In the genomic region with DNA sequence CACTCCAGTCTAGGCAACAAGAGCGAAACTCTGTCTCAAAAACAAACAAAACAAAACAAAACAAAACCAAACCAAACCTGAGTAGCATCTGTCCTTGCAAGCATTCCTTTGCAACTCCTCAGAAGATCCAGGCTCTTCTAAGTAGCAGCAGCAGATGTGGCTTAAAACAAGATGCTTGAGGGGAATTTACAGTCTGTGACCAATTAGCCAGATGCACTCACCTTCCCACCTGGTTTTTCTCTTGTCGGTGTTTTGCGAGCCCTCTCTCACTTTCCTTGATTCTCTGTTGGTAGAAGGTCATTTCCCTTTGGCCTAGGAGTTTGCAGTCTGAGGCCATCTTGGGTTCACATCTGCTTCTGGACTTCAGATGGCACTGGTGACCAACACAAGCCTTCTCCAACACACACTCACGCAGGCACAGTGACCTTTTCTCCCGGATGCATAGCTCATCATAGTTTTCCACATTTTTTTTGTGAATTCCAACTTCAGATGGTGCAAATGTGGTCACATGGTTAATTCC, we compare ENCODE assay signal across 24 cellular contexts.
DNase-seq lines count a peak whose midpoint lies in the region; ATAC-seq, FAIRE-seq and TF ChIP-seq lines count a peak whose summit lies in the region.
"Had no signal": no experiment of that assay in that cellular context is flagged by ENCODE, and none has a peak within 500 bp of the region (broad histone marks: within the 10 kb centered on the region; RNA-seq: fewer than 3 reads in every experiment).

No MANE protein-coding gene starts in this region.

- H3K4me3 ChIP-seq in A549 = no peak overlapping the region
- H3K4me3 ChIP-seq in IMR-90 (ENCODE audit: insufficient read depth, low read depth, low read length) = no peak overlapping the region
- H3K4me3 ChIP-seq in H1 (ENCODE audit: extremely low read depth in 1 of 4, insufficient read depth in 2 of 4, low read depth in 3 of 4, low read length in 4 of 4) = no peak overlapping the region
- no peak overlapping the region for H3K4me3 ChIP-seq in HepG2 (replicated peaks in 1 of 3; ENCODE audit: insufficient read depth in 1 of 3, low read depth in 2 of 3, low read length in 3 of 3)
- H3K4me3 ChIP-seq in gastrocnemius medialis = no peak overlapping the region
- H3K4me3 ChIP-seq: BLaER1, GM12878, K562 had no signal

- no peaks in the 10 kb centered on the region for H3K9me1 ChIP-seq in IMR-90 (ENCODE audit: insufficient read depth, low read length)

- TF ChIP-seq CTCF in A549 (IDR thresholded peaks at IDR 0.05) (no peak), IMR-90 (conservative IDR thresholded peaks at IDR 0.05; ENCODE audit: low read depth, low read length) (no peak), H1 (IDR thresholded peaks at IDR 0.05; ENCODE audit: control extremely low read depth in 1 of 3, insufficient read depth in 1 of 3, low read depth in 1 of 3, low read length in 3 of 3) (no peak), HepG2 (CRISPR knock-in tag; IDR thresholded peaks at IDR 0.05) (peak; percentile 33), gastrocnemius medialis (IDR thresholded peaks at IDR 0.05 in 4 of 5, conservative IDR thresholded peaks at IDR 0.05 in 1 of 5) (no peak)

- no peak overlapping the region for H4K8ac ChIP-seq in IMR-90 (ENCODE audit: low read depth in 2 of 2, low read length in 2 of 2)
- H4K8ac ChIP-seq in H1 (ENCODE audit: extremely low read depth, insufficient read depth, low read length) = no peak overlapping the region; the same call in 1 of the 2 replicates

- TF ChIP-seq RAD21 in A549 (conservative IDR thresholded peaks at IDR 0.05 in 1 of 2, IDR thresholded peaks at IDR 0.05 in 1 of 2) = 0 out of 5 replicates have a peak, but pooled peaks of 1 of the 2 experiments have one; percentile 14
- no peak for TF ChIP-seq RAD21 in IMR-90 (IDR thresholded peaks at IDR 0.05; ENCODE audit: low read length)
- TF ChIP-seq RAD21 in H1 (IDR thresholded peaks at IDR 0.05 in 1 of 2, conservative IDR thresholded peaks at IDR 0.05 in 1 of 2; ENCODE audit: low read depth in 2 of 2, low read length in 2 of 2) = peak in 1 of 2 experiments; percentile 23; a peak in 1 of 4 replicates
- TF ChIP-seq RAD21 in HepG2 (CRISPR knock-in tag; IDR thresholded peaks at IDR 0.05) = no peak

- H2BK5ac ChIP-seq in IMR-90 (ENCODE audit: low read depth, low read length, poor library complexity, severe bottlenecking) = no peak overlapping the region
- H2BK5ac ChIP-seq in H1 (ENCODE audit: low read depth, low read length) = no peak overlapping the region

- H3K27me3 ChIP-seq in IMR-90 (ENCODE audit: control insufficient read depth, insufficient read depth, low read length) = no peaks in the 10 kb centered on the region
- H3K27me3 ChIP-seq in H1 (replicated peaks in 1 of 4; ENCODE audit: control insufficient read depth in 3 of 4, extremely low read depth in 1 of 4, insufficient read depth in 3 of 4, low read length in 3 of 4) = no peaks in the 10 kb centered on the region
- H3K27me3 ChIP-seq in HepG2 (ENCODE audit: control insufficient read depth in 1 of 2, insufficient read depth in 2 of 2, low read length in 2 of 2) = no peaks in the 10 kb centered on the region
- H3K27me3 ChIP-seq in gastrocnemius medialis = no peaks in the 10 kb centered on the region
- H3K27me3 ChIP-seq: BLaER1 had no signal

- H2AK5ac ChIP-seq in IMR-90 (ENCODE audit: low read depth, low read length) (no peak overlapping the region), H1 (ENCODE audit: low read depth, low read length) (no peak overlapping the region; the same call in 1 of the 2 replicates)

- CTCF ChIA-PET in A549 (lab: Yijun Ruan, JAX) (interaction anchor here (1.4 to 2.4 kb wide), 2 partner anchors 12 to 223 kb away, joined by 3 to 6 read pairs; no protein-coding TSS in a partner anchor), IMR-90 (lab: Yijun Ruan, JAX) (interaction anchor here (0.6 kb wide), 1 partner anchor 141 kb away, joined by 3 read pairs; no protein-coding TSS in a partner anchor), H1 (lab: Charles Lee; ENCODE audit: partially characterized antibody) (interaction anchor here (1.5 kb wide), 1 partner anchor 223 kb away, joined by 4 read pairs; no protein-coding TSS in a partner anchor), HepG2 (lab: Yijun Ruan, JAX; ENCODE audit: low intra/inter-chr PET ratio, low total read pairs) (no interaction called here)

- ATAC-seq in A549 = peak in 1 of 2 experiments; percentile 43; a peak in 2 of 6 replicates
- no peak for ATAC-seq in IMR-90 (ENCODE audit: low read depth)
- ATAC-seq in HepG2 = no peak
- no peak for ATAC-seq in gastrocnemius medialis
- ATAC-seq in Right ventricle myocardium superior (ENCODE audit: poor library complexity) = no peak
- ATAC-seq: GM12878, K562 had no signal

- H3K9ac ChIP-seq in IMR-90 (ENCODE audit: low read depth, low read length) (no peak overlapping the region), H1 (replicated peaks in 1 of 4; ENCODE audit: extremely low read depth in 1 of 4, low read depth in 3 of 4, low read length in 3 of 4) (no peak overlapping the region), HepG2 (ENCODE audit: insufficient read depth, low read depth, low read length) (no peak overlapping the region)
- H3K9ac ChIP-seq: BLaER1, SK-N-SH had no signal

- no peak overlapping the region for H2BK12ac ChIP-seq in H1 (ENCODE audit: low read depth, low read length)

- in situ Hi-C loops in IMR-90 (cut with MboI; ENCODE audit: low sequenced_read_pairs) = no loop called here
- in situ Hi-C loops in HepG2 (cut with HindIII; ENCODE audit: extremely low pct_ligation_motif_present, low pct_unique_long_range_greater_than_20kb) = loop anchor here (25.0 kb wide), 1 partner anchor 312 kb away; no protein-coding TSS in a partner anchor
- in situ Hi-C loops in gastrocnemius medialis (cut with MboI; ENCODE audit: low sequenced_read_pairs in 4 of 4) = loop anchor here in 1 of 4 donors (25.0 kb wide), 1 partner anchor 312 kb away; no protein-coding TSS in a partner anchor

- POLR2A ChIA-PET in A549 (lab: Yijun Ruan, JAX) = no interaction called here
- POLR2A ChIA-PET in IMR-90 (lab: Charles Lee; ENCODE audit: unreplicated experiment) = no interaction called here
- POLR2A ChIA-PET in H1 (lab: Charles Lee; ENCODE audit: partially characterized antibody) = interaction anchor here (1.1 kb wide), 1 partner anchor 31 kb away, joined by 3 read pairs; no protein-coding TSS in a partner anchor
- POLR2A ChIA-PET in HepG2 (lab: Yijun Ruan, JAX) = no interaction called here

- H2BK120ac ChIP-seq in IMR-90 (ENCODE audit: low read depth, low read length) (no peak overlapping the region), H1 (replicated peaks; ENCODE audit: low read depth, low read length) (no peak overlapping the region)

- dilution Hi-C loops in IMR-90 (cut with HindIII; ENCODE audit: low sequenced_read_pairs, unreplicated experiment) = no loop called here

- intact Hi-C loops in IMR-90 (cut with micrococcal nuclease) = loop anchor here (10.0 kb wide), 1 partner anchor 274 kb away; a partner anchor contains a TSS
- intact Hi-C loops in HepG2 (cut with micrococcal nuclease; ENCODE audit: unreplicated experiment) = loop anchor here (10.0 kb wide), 1 partner anchor 226 kb away; no protein-coding TSS in a partner anchor
- intact Hi-C loops in gastrocnemius medialis (cut with DNase I; ENCODE audit: low total_unique reads) = loop anchor here (10.0 kb wide), 3 partner anchors 184 to 304 kb away; no protein-coding TSS in a partner anchor
- intact Hi-C loops in Right ventricle myocardium superior (cut with DNase I) = loop anchor here (10.0 kb wide), 1 partner anchor 184 kb away; no protein-coding TSS in a partner anchor

- TF ChIP-seq EP300 in A549 (IDR thresholded peaks at IDR 0.05) (no peak), H1 (IDR thresholded peaks at IDR 0.05; ENCODE audit: borderline replicate concordance in 1 of 2, low read depth in 2 of 2, low read length in 2 of 2) (no peak), HepG2 (IDR thresholded peaks at IDR 0.05; ENCODE audit: low read depth in 2 of 2, low read length in 2 of 2) (no peak), HepG2 (CRISPR knock-in tag; IDR thresholded peaks at IDR 0.05; ENCODE audit: borderline replicate concordance) (no peak)

- no peaks in the 10 kb centered on the region for H3K23me2 ChIP-seq in H1 (ENCODE audit: low read depth, low read length)

- H3K27ac ChIP-seq in A549 = no peak overlapping the region
- no peak overlapping the region for H3K27ac ChIP-seq in IMR-90 (ENCODE audit: insufficient read depth, low read length)
- H3K27ac ChIP-seq in H1 (ENCODE audit: low read depth, low read length) = no peak overlapping the region
- H3K27ac ChIP-seq in HepG2 (ENCODE audit: extremely low read length, insufficient read depth, low read length) = no peak overlapping the region
- H3K27ac ChIP-seq in gastrocnemius medialis = no peak overlapping the region
- H3K27ac ChIP-seq: BLaER1, RWPE1 had no signal

- no peaks in the 10 kb centered on the region for H3K79me1 ChIP-seq in IMR-90 (ENCODE audit: low read depth in 1 of 2, low read length in 2 of 2)
- no peaks in the 10 kb centered on the region for H3K79me1 ChIP-seq in H1 (ENCODE audit: low read depth, low read length)

- H4K91ac ChIP-seq in IMR-90 (ENCODE audit: insufficient read depth, low read depth, low read length) (no peak overlapping the region), H1 (replicated peaks; ENCODE audit: insufficient read length, low read length) (no peak overlapping the region)

- H3K18ac ChIP-seq in IMR-90 (ENCODE audit: low read depth, low read length) (no peak overlapping the region), H1 (ENCODE audit: extremely low read depth, low read length) (no peak overlapping the region)

- FAIRE-seq in A549 (lab: Jason Lieb, UNC) = peak; percentile 67
- FAIRE-seq in H1 (lab: Jason Lieb, UNC) = no peak
- FAIRE-seq in HepG2 (lab: Jason Lieb, UNC) = no peak
- FAIRE-seq: D721Med, G401.6, GM12878, K562 had no signal

- BruUV-seq in IMR-90 (replicated peaks; lab: Mats Ljungman, UMichigan) = no TSS peak
- no TSS peak for BruUV-seq in HepG2 (replicated peaks; lab: Mats Ljungman, UMichigan)

- no peak overlapping the region for H2AFZ ChIP-seq in IMR-90 (replicated peaks; ENCODE audit: low read length, poor library complexity)
- H2AFZ ChIP-seq in H1 (ENCODE audit: low read length) = no peak overlapping the region
- H2AFZ ChIP-seq in HepG2 (ENCODE audit: low read length) = no peak overlapping the region

- H4K20me1 ChIP-seq in IMR-90 (ENCODE audit: insufficient read depth, low read length) (no peaks in the 10 kb centered on the region), H1 (replicated peaks in 1 of 2; ENCODE audit: control insufficient read depth in 1 of 2, insufficient read depth in 2 of 2, low read length in 2 of 2) (no peaks in the 10 kb centered on the region), HepG2 (ENCODE audit: insufficient read depth, low read length) (no peaks in the 10 kb centered on the region)
- H4K20me1 ChIP-seq: BLaER1 had no signal

- no peak overlapping the region for H3K23ac ChIP-seq in IMR-90 (ENCODE audit: low read depth, low read length)
- H3K23ac ChIP-seq in H1 (ENCODE audit: insufficient read length) = no peak overlapping the region

- no peaks in the 10 kb centered on the region for H3K79me2 ChIP-seq in H1 (ENCODE audit: control insufficient read depth in 1 of 2, insufficient read depth in 2 of 2, low read length in 2 of 2)
- no peaks in the 10 kb centered on the region for H3K79me2 ChIP-seq in HepG2 (ENCODE audit: insufficient read depth, low read length)

- DNase-seq in A549 (ENCODE audit: low read depth in 1 of 2, low spot score in 1 of 2) (no peak), IMR-90 (no peak), H1 (ENCODE audit: low read depth in 1 of 2, low spot score in 2 of 2) (no peak), HepG2 (ENCODE audit: low spot score) (no peak), gastrocnemius medialis (no peak), Right ventricle myocardium superior (no peak)
- no peak for DNase-seq in stimulated activated CD4-positive, alpha-beta T cell treated with anti-CD3 and anti-CD28 coated beads, Interleukin-4, amount 100 ng/mL, for 4 hours
- DNase-seq: CD4-positive, CD25-positive, alpha-beta regulatory T cell; MV-4-11; NCI-H1105; NCI-H1436 treated with DMSO at 0.1 percent for 48 hours; NCI-H187 treated with DMSO at 0.1 percent for 48 hours; NCI-H2107; NCI-H446 treated with DMSO at 0.1 percent for 48 hours; NCI-H69; SIG-M5; SK-N-SH; SW 1271 had no signal

- H3K4me2 ChIP-seq in A549 (no peak overlapping the region), IMR-90 (ENCODE audit: low read depth, low read length) (no peak overlapping the region), H1 (ENCODE audit: insufficient read depth in 1 of 2, low read depth in 2 of 2, low read length in 2 of 2) (no peak overlapping the region), HepG2 (ENCODE audit: low read depth, low read length) (no peak overlapping the region)
- H3K4me2 ChIP-seq: BLaER1, SK-N-SH had no signal

- no peak overlapping the region for H3K56ac ChIP-seq in IMR-90 (ENCODE audit: extremely low read depth, insufficient read depth, low read length)
- no peak overlapping the region for H3K56ac ChIP-seq in H1 (replicated peaks; ENCODE audit: insufficient read length, low read depth, low read length)

- H3K4ac ChIP-seq in IMR-90 (ENCODE audit: low read depth, low read length) = no peak overlapping the region
- no peak overlapping the region for H3K4ac ChIP-seq in H1 (replicated peaks; ENCODE audit: insufficient read length, low read depth, low read length)

- H2AK9ac ChIP-seq in IMR-90 (replicated peaks; ENCODE audit: low read depth, low read length, poor library complexity) = peak overlapping the region; percentile 42

- no peak overlapping the region for H2BK15ac ChIP-seq in IMR-90 (ENCODE audit: low read depth, low read length)
- H2BK15ac ChIP-seq in H1 (ENCODE audit: low read length) = no peak overlapping the region

- H3K4me1 ChIP-seq in A549 (no peaks in the 10 kb centered on the region), IMR-90 (ENCODE audit: control insufficient read depth, insufficient read depth, low read length) (no peaks in the 10 kb centered on the region), H1 (replicated peaks in 1 of 4; ENCODE audit: control insufficient read depth in 3 of 4, insufficient read depth in 4 of 4, low read length in 3 of 4) (no peaks in the 10 kb centered on the region), HepG2 (ENCODE audit: insufficient read depth, low read length) (0 out of 2 replicates have a peak, but pooled peaks cover 9% of the 10 kb centered on the region), gastrocnemius medialis (no peaks in the 10 kb centered on the region)

- H2BK20ac ChIP-seq in IMR-90 (ENCODE audit: low read depth, low read length) (no peak overlapping the region), H1 (ENCODE audit: low read length) (0 out of 2 replicates have a peak overlapping the region, but pooled peaks have one; percentile 21)

- no peak overlapping the region for H4K5ac ChIP-seq in IMR-90 (ENCODE audit: low read depth, low read length)
- no peak overlapping the region for H4K5ac ChIP-seq in H1 (ENCODE audit: insufficient read length, low read depth, low read length)

- WGBS in A549 (ENCODE audit: missing lambda C conversion rate) = 72% methylated on average over 5 of the region's 5 CpGs
- 80% methylated on average over 1 of the region's 5 CpGs; no CpG with 5 or more reads in 1 of the 2 experiments for WGBS in IMR-90 (ENCODE audit: extremely low coverage in 2 of 2, insufficient read length in 1 of 2), 2 experiments
- 83% methylated on average over 5 of the region's 5 CpGs; no CpG with 5 or more reads in 1 of the 2 experiments for WGBS in H1 (ENCODE audit: extremely low coverage in 1 of 2, insufficient coverage in 1 of 2, insufficient read length in 1 of 2, insufficient replicate concordance in 2 of 2, low coverage in 1 of 2, low lambda C conversion rate in 2 of 2, missing lambda C conversion rate in 1 of 2), 2 experiments
- 86% methylated on average over 5 of the region's 5 CpGs for WGBS in HepG2 (ENCODE audit: low lambda C conversion rate)

- H3K14ac ChIP-seq in IMR-90 (replicated peaks; ENCODE audit: low read depth, low read length) (no peak overlapping the region), H1 (ENCODE audit: insufficient read length) (no peak overlapping the region)

- no peak for TF ChIP-seq POLR2A in A549 (IDR thresholded peaks at IDR 0.05; ENCODE audit: low read length)
- no peak for TF ChIP-seq POLR2A in IMR-90 (IDR thresholded peaks at IDR 0.05; ENCODE audit: low read depth, low read length)
- TF ChIP-seq POLR2A in H1 (IDR thresholded peaks at IDR 0.05; ENCODE audit: control extremely low read depth in 1 of 2, low read depth in 2 of 2, low read length in 2 of 2) = no peak
- TF ChIP-seq POLR2A in HepG2 (IDR thresholded peaks at IDR 0.05; ENCODE audit: insufficient read depth in 1 of 2, low read depth in 2 of 2, low read length in 2 of 2) = no peak
- TF ChIP-seq POLR2A in gastrocnemius medialis (IDR thresholded peaks at IDR 0.05) = no peak

- H3K9me3 ChIP-seq in A549 = no peaks in the 10 kb centered on the region
- H3K9me3 ChIP-seq in IMR-90 (ENCODE audit: control insufficient read depth, insufficient read depth, low read length) = no peaks in the 10 kb centered on the region
- H3K9me3 ChIP-seq in H1 (ENCODE audit: insufficient read depth in 2 of 2, low read depth in 1 of 2, low read length in 1 of 2) = no peaks in the 10 kb centered on the region
- no peaks in the 10 kb centered on the region for H3K9me3 ChIP-seq in HepG2 (ENCODE audit: low read length)
- H3K9me3 ChIP-seq in gastrocnemius medialis = no peaks in the 10 kb centered on the region
- H3K9me3 ChIP-seq: SK-N-SH had no signal

- H3K36me3 ChIP-seq in IMR-90 (ENCODE audit: control insufficient read depth, insufficient read depth, low read length) (no peaks in the 10 kb centered on the region; the same call in 1 of the 2 replicates), H1 (ENCODE audit: control insufficient read depth in 2 of 4, insufficient read depth in 4 of 4, low read length in 3 of 4) (no peaks in the 10 kb centered on the region), HepG2 (replicated peaks in 1 of 2; ENCODE audit: control insufficient read depth in 1 of 2, insufficient read depth in 2 of 2, low read length in 2 of 2) (no peaks in the 10 kb centered on the region), gastrocnemius medialis (no peaks in the 10 kb centered on the region)
- H3K36me3 ChIP-seq: BLaER1 had no signal
